ENCODE assay signal across 22 cellular contexts in the genomic region with DNA sequence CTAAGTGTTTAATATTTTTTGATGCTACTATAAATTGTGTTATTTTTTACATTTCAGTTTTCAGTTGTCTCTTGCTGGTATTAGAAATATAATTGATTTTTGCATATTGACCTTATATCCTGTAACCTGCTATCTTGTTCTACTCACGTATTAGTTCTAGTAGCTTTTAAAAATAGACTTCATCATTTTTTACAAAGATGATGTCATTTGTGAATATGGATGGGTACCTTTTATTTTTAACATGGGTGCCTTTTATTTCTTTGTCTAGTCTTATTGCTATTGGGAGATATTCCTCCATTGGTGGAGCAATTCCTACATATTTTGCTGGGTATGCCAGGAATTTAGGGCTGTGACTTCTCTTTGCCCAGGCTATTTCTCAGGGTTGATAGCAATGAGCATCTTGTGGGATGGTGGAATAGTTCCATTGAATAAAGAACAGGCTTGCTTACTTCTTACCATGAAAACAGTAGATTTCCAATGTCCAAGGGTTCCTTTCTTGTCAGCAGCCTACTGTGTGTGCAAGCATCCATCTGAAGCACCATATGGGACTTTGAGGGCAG.
"Had no signal": no experiment of that assay in that cellular context is flagged by ENCODE, and none has a peak within 500 bp of the region (broad histone marks: within the 10 kb centered on the region; RNA-seq: fewer than 3 reads in every experiment).

No MANE protein-coding gene starts in this region.

- ATAC-seq: gastroesophageal sphincter; left cardiac atrium; naive thymus-derived CD8-positive, alpha-beta T cell; psoas muscle had no signal

- H3K27ac ChIP-seq: dorsolateral prefrontal cortex, gastroesophageal sphincter, left ventricle myocardium inferior, neutrophil, psoas muscle, sigmoid colon had no signal

- H3K27ac Mint-ChIP-seq: immature natural killer cell had no signal

- H3K4me3 Mint-ChIP-seq: immature natural killer cell; naive thymus-derived CD8-positive, alpha-beta T cell had no signal

- H3K27me3 ChIP-seq: dorsolateral prefrontal cortex, gastroesophageal sphincter, neutrophil, sigmoid colon had no signal

- H3K9me3 Mint-ChIP-seq: immature natural killer cell; naive thymus-derived CD8-positive, alpha-beta T cell had no signal

- FAIRE-seq: kidney, small intestine had no signal

- H3K27me3 Mint-ChIP-seq: naive thymus-derived CD8-positive, alpha-beta T cell had no signal

- DNase-seq: cortex of kidney; dorsolateral prefrontal cortex; effector CD8-positive, alpha-beta T cell; foreskin fibroblast; glutamatergic neuron; immature natural killer cell; kidney; left cardiac atrium; left ventricle myocardium inferior; mesenchymal stem cell; naive thymus-derived CD8-positive, alpha-beta T cell; psoas muscle; retina; sigmoid colon; small intestine; stimulated activated CD4-positive, alpha-beta T cell treated with anti-CD3 and anti-CD28 coated beads, Interleukin-12 subunit alpha, Interleukin-12 subunit beta, amount 100 ng/mL, for 4 hours; stimulated activated CD4-positive, alpha-beta T cell treated with anti-CD3 and anti-CD28 coated beads, Interleukin-2, amount 100 ng/mL, for 48 hours; stimulated activated naive CD4-positive, alpha-beta T cell treated with Interleukin-2 at 50 U/mL for 16 hours; trophoblast cell had no signal

- H3K4me1 Mint-ChIP-seq: immature natural killer cell had no signal

- H3K4me3 ChIP-seq: dorsolateral prefrontal cortex, gastroesophageal sphincter, left ventricle myocardium inferior, lung, psoas muscle, sigmoid colon had no signal

- H3K4me1 ChIP-seq: gastroesophageal sphincter, psoas muscle, sigmoid colon had no signal

- H3K36me3 Mint-ChIP-seq: immature natural killer cell had no signal

- H3K9me3 ChIP-seq: gastroesophageal sphincter, left ventricle myocardium inferior, neutrophil, psoas muscle, sigmoid colon had no signal

- H3K36me3 ChIP-seq: gastroesophageal sphincter, left ventricle myocardium inferior, neutrophil, sigmoid colon had no signal
